In the genomic region with DNA sequence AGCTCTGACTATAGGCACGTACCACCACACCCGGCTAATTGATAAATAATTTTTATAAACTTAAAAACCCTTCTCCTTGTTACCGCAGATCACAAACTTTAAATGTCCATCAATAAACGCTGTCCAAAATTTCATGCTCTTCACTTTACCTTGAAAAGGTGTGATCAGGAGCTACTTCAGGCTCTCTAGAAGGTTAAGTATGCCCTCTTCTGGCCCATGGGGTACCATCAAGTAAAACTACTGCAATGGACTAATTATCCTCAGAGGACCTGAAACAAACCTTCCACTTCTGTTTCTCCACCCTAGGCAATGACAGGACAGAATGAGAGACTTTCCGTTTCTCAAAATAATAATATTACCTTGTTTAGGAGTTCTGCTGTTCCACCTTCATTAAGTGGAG, we compare ENCODE assay signal across 10 cellular contexts. TPM values are rescaled to one million over a fixed set of nuclear protein-coding genes. Genes with fewer than 3 reads are reported as not detected.
A peak's percentile ranks its signal among the peaks of the same experiment; 100 is the strongest.
DNase-seq lines count a peak whose midpoint lies in the region; ATAC-seq and TF ChIP-seq lines count a peak whose summit lies in the region.
"Had no signal": no experiment of that assay in that cellular context is flagged by ENCODE, and none has a peak within 500 bp of the region (broad histone marks: within the 10 kb centered on the region; RNA-seq: fewer than 3 reads in every experiment).

No MANE protein-coding gene starts in this region.

- no peak for ATAC-seq in HG02885 (IDR thresholded peaks at IDR 0.05; ENCODE audit: poor library complexity, unreplicated experiment)

- peak; percentile 51 for TF ChIP-seq CTCF in kidney epithelial cell (IDR thresholded peaks at IDR 0.05; ENCODE audit: insufficient read depth, low read length, poor library complexity, severe bottlenecking)

- H3K4me3 ChIP-seq in H7 (ENCODE audit: insufficient read depth, low read depth, low read length) = no peak overlapping the region
- no peak overlapping the region for H3K4me3 ChIP-seq in kidney epithelial cell (ENCODE audit: low read depth, low read length)
- H3K4me3 ChIP-seq: SJCRH30 had no signal

- in situ Hi-C loops in SK-MEL-5 (cut with HindIII; ENCODE audit: low pct_unique_long_range_greater_than_20kb, low sequenced_read_pairs) = no loop called here

- no peaks in the 10 kb centered on the region for H3K27me3 ChIP-seq in H7 (ENCODE audit: control insufficient read depth, insufficient read depth, low read length)
- no peaks in the 10 kb centered on the region for H3K27me3 ChIP-seq in kidney epithelial cell (ENCODE audit: control insufficient read depth, insufficient read depth, low read length)
- H3K27me3 ChIP-seq: SJCRH30 had no signal

- DNase-seq in COLO668 (lab: John Stamatoyannopoulos, UW; ENCODE audit: unreplicated experiment) (peak; percentile 3), H7 (peak; percentile 51), SK-MEL-5 (ENCODE audit: low read depth, low spot score) (peak; percentile 32), kidney epithelial cell (ENCODE audit: low read depth) (no peak), cerebellum (ENCODE audit: low spot score) (no peak), DMS114 treated with DMSO at 0.1 percent for 48 hours (lab: John Stamatoyannopoulos, UW; ENCODE audit: unreplicated experiment) (no peak), medulla oblongata (ENCODE audit: extremely low spot score) (no peak)

- no peaks in the 10 kb centered on the region; the same call in 1 of the 2 replicates for H3K36me3 ChIP-seq in H7 (replicated peaks; ENCODE audit: control insufficient read depth, insufficient read depth, low read length)
- no peaks in the 10 kb centered on the region for H3K36me3 ChIP-seq in kidney epithelial cell (ENCODE audit: control insufficient read depth, insufficient read depth, low read length)
- H3K36me3 ChIP-seq: SJCRH30 had no signal

RNA-seq across cellular contexts. Expression of a gene that starts 9.2 kb away (rescaled TPM):
- total RNA-seq in H7 (2014; rRNA removed; shearing (Covaris generic)) = 6.5 and 6.8 TPM in 2 replicates
- 26.5 and 32.3 TPM in 2 replicates for total RNA-seq in SK-MEL-5 (2014; rRNA removed; shearing (Covaris generic))
- polyA plus RNA-seq in SK-MEL-5 (2015; cell fraction: cytosol; rRNA removed) = 16.4 and 19.7 TPM in 2 replicates
- polyA plus RNA-seq in SK-MEL-5 (2015; cell fraction: nucleus; rRNA removed) = 22.6 and 30.6 TPM in 2 replicates
- total RNA-seq in kidney epithelial cell (28.2 and 29.2 TPM in 2 replicates), cerebellum (22.0 TPM)

RNA-seq across cellular contexts. Expression of a gene that starts 36.4 kb away (rescaled TPM):
- total RNA-seq in H7 (2014; rRNA removed; shearing (Covaris generic)) = 0.10 and 0.37 TPM in 2 replicates
- not detected in 2 replicates for total RNA-seq in SK-MEL-5 (2014; rRNA removed; shearing (Covaris generic))
- not detected in 2 replicates for polyA plus RNA-seq in SK-MEL-5 (2015; cell fraction: cytosol; rRNA removed)
- polyA plus RNA-seq in SK-MEL-5 (2015; cell fraction: nucleus; rRNA removed) = not detected in 2 replicates
- total RNA-seq in kidney epithelial cell (0.75 and 1.4 TPM in 2 replicates), cerebellum (3.1 TPM)
- total RNA-seq: SJCRH30, ureter had no signal

RNA-seq across cellular contexts. Expression of a gene that starts 53.7 kb away (rescaled TPM):
- not detected in 2 replicates for total RNA-seq in H7 (2014; rRNA removed; shearing (Covaris generic))
- total RNA-seq in SK-MEL-5 (2014; rRNA removed; shearing (Covaris generic)) = not detected in 2 replicates
- not detected in 2 replicates for polyA plus RNA-seq in SK-MEL-5 (2015; cell fraction: cytosol; rRNA removed)
- not detected in 2 replicates for polyA plus RNA-seq in SK-MEL-5 (2015; cell fraction: nucleus; rRNA removed)
- not detected in 2 replicates for total RNA-seq in kidney epithelial cell
- not detected for total RNA-seq in cerebellum
- total RNA-seq: SJCRH30, ureter had no signal

Comparison
In these comparisons a context has a peak if more than half of its experiments do, and no peak if none do; other contexts are left out.
1. DNase-seq: peak in COLO668 (single experiment), H7 (single experiment) and SK-MEL-5 (single experiment); none in kidney epithelial cell (single experiment), cerebellum (single experiment), DMS114 treated with DMSO at 0.1 percent for 48 hours (single experiment) and medulla oblongata (single experiment).